Comparison of ENCODE assay signal across 15 cellular contexts in the genomic region with DNA sequence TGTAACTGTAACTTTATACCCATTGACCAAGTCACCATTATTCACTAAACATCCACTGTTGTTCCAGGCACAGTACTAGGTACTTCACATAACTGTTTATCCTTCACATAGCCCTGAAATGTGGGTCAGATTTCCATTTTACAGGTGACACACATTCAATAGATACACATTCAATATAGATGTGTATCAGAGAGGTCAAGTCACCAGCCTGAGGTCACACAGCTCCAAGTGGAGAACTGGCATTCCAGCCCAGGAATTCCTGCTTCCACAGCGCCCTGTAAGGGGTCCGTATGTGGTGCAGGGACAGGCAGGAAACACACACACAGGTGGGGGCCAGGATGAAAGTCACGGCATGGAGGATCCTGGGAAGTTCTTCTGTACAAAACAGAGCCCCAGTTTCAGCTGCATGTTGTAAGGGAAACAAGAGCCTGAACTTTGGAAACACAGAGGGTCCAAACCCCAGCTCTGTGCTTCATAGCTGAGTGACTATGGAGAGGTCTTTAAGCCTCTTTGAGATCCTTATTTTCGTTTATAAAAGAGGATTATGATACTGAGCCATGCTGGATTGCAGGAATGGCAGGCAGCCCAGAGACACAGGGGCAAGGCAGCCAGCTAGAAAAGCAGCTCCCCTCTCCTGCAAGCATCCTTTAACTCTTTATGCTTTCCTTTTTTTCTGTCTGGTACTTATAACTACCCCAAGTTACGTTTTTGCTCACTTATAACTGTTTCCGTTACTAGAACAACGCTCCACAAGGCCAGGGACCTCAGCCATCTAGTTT.
"Had no signal": no experiment of that assay in that cellular context is flagged by ENCODE, and none has a peak within 500 bp of the region (broad histone marks: within the 10 kb centered on the region; RNA-seq: fewer than 3 reads in every experiment).

No MANE protein-coding gene starts in this region.

- H3K27me3 ChIP-seq: brain microvascular endothelial cell, esophagus muscularis mucosa, left lung, neutrophil had no signal

- DNase-seq: activated CD4-positive, alpha-beta T cell treated with anti-CD3 and anti-CD28 coated beads, Interleukin-2, amount 50 U/mL, for 1 hour; activated CD4-positive, CD25-positive, alpha-beta regulatory T cell; activated CD8-positive, alpha-beta memory T cell treated with anti-CD3 and anti-CD28 coated beads for 24 hours; activated naive CD8-positive, alpha-beta T cell treated with anti-CD3 and anti-CD28 coated beads for 36 hours; brain microvascular endothelial cell; effector CD4-positive, alpha-beta T cell; hippocampal formation; left lung; mucosa of descending colon; naive thymus-derived CD4-positive, alpha-beta T cell; stimulated activated CD4-positive, alpha-beta T cell treated with anti-CD3 and anti-CD28 coated beads, Interleukin-4, amount 100 ng/mL, for 24 hours; stimulated activated naive CD4-positive, alpha-beta T cell had no signal

- H3K4me1 ChIP-seq: esophagus muscularis mucosa, left lung had no signal

- H3K4me3 ChIP-seq: coronary artery, esophagus muscularis mucosa, left lung, mucosa of descending colon had no signal

- H3K36me3 ChIP-seq: brain microvascular endothelial cell, neutrophil had no signal

- H3K27ac ChIP-seq: brain microvascular endothelial cell, coronary artery, esophagus muscularis mucosa, left lung, neutrophil had no signal

- ATAC-seq: left lung; mucosa of descending colon; naive thymus-derived CD4-positive, alpha-beta T cell had no signal

- H3K9me3 ChIP-seq: mucosa of descending colon, neutrophil had no signal
